ENCODE assay signal across 10 cellular contexts in the genomic region with DNA sequence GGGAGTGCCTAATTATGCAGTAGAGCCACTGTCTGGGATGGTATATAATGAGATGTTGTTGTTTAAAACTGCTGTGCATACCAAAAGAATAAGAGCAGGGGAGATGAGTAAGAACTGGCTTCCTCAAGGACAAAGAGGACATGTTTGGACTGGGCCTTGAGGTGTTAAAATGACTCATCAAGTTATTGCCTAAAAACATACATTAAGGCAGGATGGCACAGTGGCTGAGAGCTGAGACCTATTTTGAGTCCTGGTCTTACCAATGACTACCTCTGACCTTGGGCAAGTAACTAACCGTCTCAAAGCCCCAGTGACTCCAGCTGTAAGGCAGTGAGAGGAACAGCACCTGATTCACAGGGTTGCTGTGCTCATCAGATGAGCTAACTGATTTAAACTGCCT.
DNase-seq lines count a peak whose midpoint lies in the region; ATAC-seq, FAIRE-seq and TF ChIP-seq lines count a peak whose summit lies in the region.
"Had no signal": no experiment of that assay in that cellular context is flagged by ENCODE, and none has a peak within 500 bp of the region (broad histone marks: within the 10 kb centered on the region; RNA-seq: fewer than 3 reads in every experiment).

No MANE protein-coding gene starts in this region.

- POLR2A ChIA-PET in MCF 10A (lab: Yijun Ruan, JAX): interaction anchor here (0.7 to 1.1 kb wide), 2 partner anchors 48 to 158 kb away, joined by 3 to 4 read pairs; no protein-coding TSS in a partner anchor

- ATAC-seq in HG02642 (IDR thresholded peaks at IDR 0.05; ENCODE audit: poor library complexity, unreplicated experiment) (peak; percentile 93), HG03571 (IDR thresholded peaks at IDR 0.05; ENCODE audit: unreplicated experiment) (peak; percentile 96)

- no peak for TF ChIP-seq CTCF in MCF 10A (IDR thresholded peaks at IDR 0.05; ENCODE audit: unreplicated experiment)
- TF ChIP-seq CTCF in breast epithelium (IDR thresholded peaks at IDR 0.05): no peak

- H3K4me1 ChIP-seq in breast epithelium: no peaks in the 10 kb centered on the region

- TF ChIP-seq POLR2A in breast epithelium (IDR thresholded peaks at IDR 0.05): no peak

- peaks cover 11% of the 10 kb centered on the region for H3K4me1 Mint-ChIP-seq in MCF 10A (ENCODE audit: insufficient read depth, unreplicated experiment)

- peak; percentile 91 for FAIRE-seq in urothelium cell line (lab: Jason Lieb, UNC)

- H3K9me3 ChIP-seq in breast epithelium: no peaks in the 10 kb centered on the region

- no peak overlapping the region for H3K27ac ChIP-seq in breast epithelium

- intact Hi-C loops in MCF 10A (cut with micrococcal nuclease): no loop called here
- intact Hi-C loops in breast epithelium (cut with DNase I; ENCODE audit: low total_unique reads): no loop called here
- intact Hi-C loops in head of caudate nucleus (cut with DNase I): no loop called here

- no peak overlapping the region for H3K4me3 ChIP-seq in breast epithelium

- no peaks in the 10 kb centered on the region for H3K36me3 ChIP-seq in breast epithelium

- no peaks in the 10 kb centered on the region for H3K36me3 Mint-ChIP-seq in MCF 10A (ENCODE audit: insufficient read depth, unreplicated experiment)

- CTCF ChIA-PET in MCF 10A (lab: Yijun Ruan, JAX): interaction anchor here (0.6 to 2.4 kb wide), 5 partner anchors 9 to 1919 kb away, joined by 3 to 12 read pairs (median 3); no protein-coding TSS in a partner anchor

- H3K27ac Mint-ChIP-seq in MCF 10A (ENCODE audit: low read depth, unreplicated experiment): peak overlapping the region; percentile 28
- H3K27ac Mint-ChIP-seq: H9 had no signal

- no peaks in the 10 kb centered on the region for H3K9me3 Mint-ChIP-seq in MCF 10A (ENCODE audit: unreplicated experiment)
- H3K9me3 Mint-ChIP-seq: H9 had no signal

- no peaks in the 10 kb centered on the region for H3K27me3 Mint-ChIP-seq in MCF 10A (ENCODE audit: insufficient read depth, unreplicated experiment)

- peak; percentile 76 for DNase-seq in MCF 10A (ENCODE audit: unreplicated experiment)
- DNase-seq in breast epithelium (ENCODE audit: low spot score in 2 of 2): no peak
- peak; percentile 26 for DNase-seq in urothelium cell line (ENCODE audit: low spot score)
- DNase-seq in head of caudate nucleus: no peak
- DNase-seq in retina: no peak
- DNase-seq in NCI-H128 (lab: John Stamatoyannopoulos, UW; ENCODE audit: unreplicated experiment): no peak
- DNase-seq: H9, NCI-H345 had no signal

- H3K4me3 Mint-ChIP-seq in MCF 10A (ENCODE audit: unreplicated experiment): no peak overlapping the region
- H3K4me3 Mint-ChIP-seq: H9 had no signal

- H3K27me3 ChIP-seq in breast epithelium: no peaks in the 10 kb centered on the region

- BruUV-seq in MCF 10A (replicated peaks; lab: Mats Ljungman, UMichigan): no TSS peak

Comparison
In these comparisons a context has a peak if more than half of its experiments do, and no peak if none do; other contexts are left out.
1. DNase-seq: peak in MCF 10A (single experiment) and urothelium cell line (single experiment); none in breast epithelium (0 of 2), head of caudate nucleus (0 of 42), retina (single experiment) and NCI-H128 (single experiment).